In genomic region chr12:65387396-65387795, GRCh38 we compare ENCODE assay signal across 17 cellular contexts.
A peak's percentile ranks its signal among the peaks of the same experiment; 100 is the strongest.
DNase-seq lines count a peak whose midpoint lies in the region; ATAC-seq and TF ChIP-seq lines count a peak whose summit lies in the region.
"Had no signal": no experiment of that assay in that cellular context is flagged by ENCODE, and none has a peak within 500 bp of the region (broad histone marks: within the 10 kb centered on the region; RNA-seq: fewer than 3 reads in every experiment).

No MANE protein-coding gene starts in this region.

- H3K36me3 ChIP-seq in PC-3 (ENCODE audit: low read depth, low read length), result no peaks in the 10 kb centered on the region
- H3K36me3 ChIP-seq: BE2C; BLaER1 treated with 17β-estradiol and CSF1 and Interleukin-3, amounts not matched to agents 10 nM and 100 nM; HAP-1 had no signal

- no peaks in the 10 kb centered on the region for H3K9me2 ChIP-seq in PC-3 (replicated peaks; ENCODE audit: low read length)

- DNase-seq in AG04450 (ENCODE audit: low read depth, low spot score), result peak; percentile 10
- DNase-seq in PC-3, result no peak
- peak; percentile 24 for DNase-seq in iris pigment epithelial cell (ENCODE audit: low read depth)
- DNase-seq in DMS53 (lab: John Stamatoyannopoulos, UW), result no peak
- no peak for DNase-seq in superior temporal gyrus (ENCODE audit: extremely low spot score)
- DNase-seq: AML-193; BE2C; CD4-positive, alpha-beta T cell; CD8-positive, alpha-beta memory T cell; DMS 273 treated with DMSO at 0.1 percent for 48 hours; DMS79 treated with DMSO at 0.1 percent for 48 hours; GF-D8 had no signal

- H3K27ac ChIP-seq in AG04450 (ENCODE audit: low read depth, low read length) (no peak overlapping the region), PC-3 (ENCODE audit: low read length) (no peak overlapping the region)
- H3K27ac ChIP-seq: 22Rv1; BLaER1 treated with 17β-estradiol and CSF1 and Interleukin-3, amounts not matched to agents 10 nM and 100 nM had no signal

- CTCF ChIA-PET in AG04450 (lab: Charles Lee) (no interaction called here), PC-3 (lab: Charles Lee) (no interaction called here)

- no peaks in the 10 kb centered on the region for H3F3A ChIP-seq in PC-3 (ENCODE audit: low read length, unreplicated experiment)

- H3K27me3 ChIP-seq in AG04450 (ENCODE audit: control insufficient read depth, insufficient read depth, low read length), result no peaks in the 10 kb centered on the region
- no peaks in the 10 kb centered on the region for H3K27me3 ChIP-seq in PC-3 (ENCODE audit: low read length)
- H3K27me3 ChIP-seq: BE2C; BLaER1 treated with 17β-estradiol and CSF1 and Interleukin-3, amounts not matched to agents 10 nM and 100 nM had no signal

- no TSS peak for BruUV-seq in PC-3 (replicated peaks; lab: Mats Ljungman, UMichigan)

- no peak overlapping the region for H3K4me2 ChIP-seq in PC-3 (ENCODE audit: low read length)
- H3K4me2 ChIP-seq: BLaER1 treated with 17β-estradiol and CSF1 and Interleukin-3, amounts not matched to agents 10 nM and 100 nM; GM23338 had no signal

- H2AFZ ChIP-seq in PC-3 (ENCODE audit: low read length), result no peak overlapping the region
- H2AFZ ChIP-seq: GM23338 had no signal

- no peak overlapping the region for H3K9ac ChIP-seq in PC-3 (ENCODE audit: low read length)
- H3K9ac ChIP-seq: BLaER1 treated with 17β-estradiol and CSF1 and Interleukin-3, amounts not matched to agents 10 nM and 100 nM had no signal

- TF ChIP-seq CTCF in AG04450 (IDR thresholded peaks at IDR 0.05; ENCODE audit: low read depth, low read length) (no peak), PC-3 (conservative IDR thresholded peaks at IDR 0.05; ENCODE audit: low read depth, low read length) (no peak)

- peak; percentile 49; the same call in 1 of the 2 replicates for ATAC-seq in PC-3
- ATAC-seq in HG03565 (IDR thresholded peaks at IDR 0.05; ENCODE audit: unreplicated experiment), result no peak
- ATAC-seq: GM23338 had no signal

- no peaks in the 10 kb centered on the region for H3K9me3 ChIP-seq in AG04450 (ENCODE audit: control insufficient read depth, insufficient read depth, low read length)
- no peaks in the 10 kb centered on the region for H3K9me3 ChIP-seq in PC-3 (ENCODE audit: low read length)
- H3K9me3 ChIP-seq: BE2C, HAP-1 had no signal

- POLR2A ChIA-PET in AG04450 (lab: Yijun Ruan, JAX), result no interaction called here
- POLR2A ChIA-PET in PC-3 (lab: Charles Lee; ENCODE audit: unreplicated experiment), result no interaction called here

- no peaks in the 10 kb centered on the region for H4K20me1 ChIP-seq in PC-3 (ENCODE audit: low read length)
- H4K20me1 ChIP-seq: BLaER1 treated with 17β-estradiol and CSF1 and Interleukin-3, amounts not matched to agents 10 nM and 100 nM had no signal

- H3K4me3 ChIP-seq in AG04450 (ENCODE audit: low read depth, low read length), result no peak overlapping the region
- no peak overlapping the region for H3K4me3 ChIP-seq in PC-3 (ENCODE audit: low read length)
- H3K4me3 ChIP-seq: BLaER1 treated with 17β-estradiol and CSF1 and Interleukin-3, amounts not matched to agents 10 nM and 100 nM; GM23338; HAP-1 had no signal

- no peaks in the 10 kb centered on the region for H3K79me2 ChIP-seq in PC-3 (ENCODE audit: low read length)

- H3K4me1 ChIP-seq in PC-3 (ENCODE audit: insufficient read depth, low read length), result no peaks in the 10 kb centered on the region
- H3K4me1 ChIP-seq: BE2C had no signal

- intact Hi-C loops in PC-3 (cut with micrococcal nuclease), result no loop called here

Comparison
In these comparisons a context has a peak if more than half of its experiments do, and no peak if none do; other contexts are left out.
1. DNase-seq: peak in AG04450 (single experiment) and iris pigment epithelial cell (single experiment); none in PC-3 (single experiment), DMS53 (single experiment) and superior temporal gyrus (single experiment).